In genomic region chr12:102479099-102479887, GRCh38 we compare ENCODE assay signal across 1 cellular context.
TF ChIP-seq lines count a peak whose summit lies in the region.

No MANE protein-coding gene starts in this region.

TF ChIP-seq in GM12878, 131 proteins besides CTCF, POLR2A, EP300 and RAD21 (continued from another document):
- TF ChIP-seq PKNOX1 (IDR thresholded peaks at IDR 0.05) = peak; percentile 45; the same call in 1 of the 2 replicates
- TF ChIP-seq NRF1 (conservative IDR thresholded peaks at IDR 0.05; ENCODE audit: low read depth, low read length) = no peak
- no peak for TF ChIP-seq CHD1 (IDR thresholded peaks at IDR 0.05; ENCODE audit: low read depth, low read length)
- 0 out of 2 replicates have a peak, but pooled peaks have one; percentile 67 for TF ChIP-seq NBN (IDR thresholded peaks at IDR 0.05)
- peak; percentile 9 for TF ChIP-seq MEF2B (IDR thresholded peaks at IDR 0.05; ENCODE audit: partially characterized antibody, poor library complexity, severe bottlenecking)
- TF ChIP-seq, protein P1, sequence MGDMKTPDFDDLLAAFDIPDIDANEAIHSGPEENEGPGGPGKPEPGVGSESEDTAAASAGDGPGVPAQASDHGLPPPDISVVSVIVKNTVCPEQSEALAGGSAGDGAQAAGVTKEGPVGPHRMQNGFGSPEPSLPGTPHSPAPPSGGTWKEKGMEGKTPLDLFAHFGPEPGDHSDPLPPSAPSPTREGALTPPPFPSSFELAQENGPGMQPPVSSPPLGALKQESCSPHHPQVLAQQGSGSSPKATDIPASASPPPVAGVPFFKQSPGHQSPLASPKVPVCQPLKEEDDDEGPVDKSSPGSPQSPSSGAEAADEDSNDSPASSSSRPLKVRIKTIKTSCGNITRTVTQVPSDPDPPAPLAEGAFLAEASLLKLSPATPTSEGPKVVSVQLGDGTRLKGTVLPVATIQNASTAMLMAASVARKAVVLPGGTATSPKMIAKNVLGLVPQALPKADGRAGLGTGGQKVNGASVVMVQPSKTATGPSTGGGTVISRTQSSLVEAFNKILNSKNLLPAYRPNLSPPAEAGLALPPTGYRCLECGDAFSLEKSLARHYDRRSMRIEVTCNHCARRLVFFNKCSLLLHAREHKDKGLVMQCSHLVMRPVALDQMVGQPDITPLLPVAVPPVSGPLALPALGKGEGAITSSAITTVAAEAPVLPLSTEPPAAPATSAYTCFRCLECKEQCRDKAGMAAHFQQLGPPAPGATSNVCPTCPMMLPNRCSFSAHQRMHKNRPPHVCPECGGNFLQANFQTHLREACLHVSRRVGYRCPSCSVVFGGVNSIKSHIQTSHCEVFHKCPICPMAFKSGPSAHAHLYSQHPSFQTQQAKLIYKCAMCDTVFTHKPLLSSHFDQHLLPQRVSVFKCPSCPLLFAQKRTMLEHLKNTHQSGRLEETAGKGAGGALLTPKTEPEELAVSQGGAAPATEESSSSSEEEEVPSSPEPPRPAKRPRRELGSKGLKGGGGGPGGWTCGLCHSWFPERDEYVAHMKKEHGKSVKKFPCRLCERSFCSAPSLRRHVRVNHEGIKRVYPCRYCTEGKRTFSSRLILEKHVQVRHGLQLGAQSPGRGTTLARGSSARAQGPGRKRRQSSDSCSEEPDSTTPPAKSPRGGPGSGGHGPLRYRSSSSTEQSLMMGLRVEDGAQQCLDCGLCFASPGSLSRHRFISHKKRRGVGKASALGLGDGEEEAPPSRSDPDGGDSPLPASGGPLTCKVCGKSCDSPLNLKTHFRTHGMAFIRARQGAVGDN (IDR thresholded peaks at IDR 0.05) = no peak
- peak; percentile 27; the same call in 1 of the 2 replicates for TF ChIP-seq SPI1 (IDR thresholded peaks at IDR 0.05; ENCODE audit: borderline replicate concordance, insufficient read depth, low read depth, low read length)
- TF ChIP-seq JUND (IDR thresholded peaks at IDR 0.05; ENCODE audit: low read depth, low read length) = 0 out of 2 replicates have a peak, but pooled peaks have one; percentile 42
- peak; percentile 40; the same call in 1 of the 2 replicates for TF ChIP-seq SMARCA5 (IDR thresholded peaks at IDR 0.05)
- no peak for TF ChIP-seq HDAC2 (IDR thresholded peaks at IDR 0.05)
- no peak for TF ChIP-seq BHLHE40 (IDR thresholded peaks at IDR 0.05; ENCODE audit: borderline replicate concordance in 1 of 2, low read depth in 2 of 2, low read length in 1 of 2)
- TF ChIP-seq BMI1 (IDR thresholded peaks at IDR 0.05; ENCODE audit: borderline replicate concordance) = 0 out of 2 replicates have a peak, but pooled peaks have one; percentile 3
- TF ChIP-seq ZNF207 (IDR thresholded peaks at IDR 0.05; ENCODE audit: borderline replicate concordance) = no peak
- TF ChIP-seq PAX8 (IDR thresholded peaks at IDR 0.05) = no peak
- TF ChIP-seq BCL11A (IDR thresholded peaks at IDR 0.05; ENCODE audit: low read depth, low read length) = no peak
- TF ChIP-seq DPF2 (IDR thresholded peaks at IDR 0.05) = 0 out of 2 replicates have a peak, but pooled peaks have one; percentile 47
